21 cellular contexts compared by ENCODE assay signal in the genomic region with DNA sequence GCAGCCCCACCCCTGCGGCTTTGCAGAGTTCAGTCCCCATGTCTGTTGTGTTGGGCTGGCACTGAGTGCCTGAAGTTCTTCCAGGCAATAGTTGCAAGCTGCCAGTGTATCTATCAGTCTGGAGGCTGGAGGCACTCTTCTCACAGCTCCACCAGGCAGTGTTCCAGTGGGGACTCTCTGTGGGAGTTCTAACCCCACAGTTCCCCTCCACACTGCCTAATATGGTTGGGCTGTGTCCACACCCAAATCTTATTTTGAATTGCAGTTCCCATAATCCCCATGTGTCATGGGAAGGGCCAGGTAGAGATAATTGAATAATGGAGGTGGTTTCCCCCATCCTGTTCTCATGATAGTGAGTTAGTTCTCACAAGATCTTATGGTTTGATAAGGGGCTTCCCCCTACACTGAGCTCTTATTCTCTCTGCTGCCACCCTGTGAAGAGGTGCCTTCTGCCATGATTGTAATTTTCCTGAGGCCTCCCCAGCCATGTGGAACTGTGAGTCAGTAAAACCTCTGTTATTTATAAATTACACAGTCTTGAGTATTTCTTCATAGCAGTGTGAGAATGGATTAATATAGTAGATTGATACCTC.
A peak's percentile ranks its signal among the peaks of the same experiment; 100 is the strongest.
DNase-seq lines count a peak whose midpoint lies in the region; ATAC-seq and TF ChIP-seq lines count a peak whose summit lies in the region.
"Had no signal": no experiment of that assay in that cellular context is flagged by ENCODE, and none has a peak within 500 bp of the region (broad histone marks: within the 10 kb centered on the region; RNA-seq: fewer than 3 reads in every experiment).

No MANE protein-coding gene starts in this region.

- H3K9me3 ChIP-seq in esophagus muscularis mucosa: peaks cover 0 to 9% (median 0%) of the 10 kb centered on the region in 4 donors
- H3K9me3 ChIP-seq in GM23248 (ENCODE audit: low read depth): no peaks in the 10 kb centered on the region

- H3K36me3 ChIP-seq in esophagus muscularis mucosa (no peaks in the 10 kb centered on the region), GM23248 (ENCODE audit: low read depth) (no peaks in the 10 kb centered on the region)

- H3K4me2 ChIP-seq in GM23248 (ENCODE audit: unreplicated experiment): no peak overlapping the region

- H3K27ac ChIP-seq in esophagus muscularis mucosa (replicated peaks in 1 of 4) (no peak overlapping the region), GM23248 (no peak overlapping the region)
- H3K27ac ChIP-seq: RWPE1 had no signal

- no peaks in the 10 kb centered on the region for H3K27me3 ChIP-seq in esophagus muscularis mucosa
- H3K27me3 ChIP-seq in GM23248 (replicated peaks; ENCODE audit: insufficient read depth): no peaks in the 10 kb centered on the region; the same call in 1 of the 2 replicates

- H3K9me3 Mint-ChIP-seq in activated T-cell treated with anti-CD3 and anti-CD28 coated beads, Interleukin-2, amount 50 U/mL, for 4 hours: peaks cover 32% of the 10 kb centered on the region
- peaks cover 32% of the 10 kb centered on the region for H3K9me3 Mint-ChIP-seq in activated T-cell treated with anti-CD3 and anti-CD28 coated beads, Interleukin-2, amount 50 U/mL, for 24 hours

- peaks cover 10% of the 10 kb centered on the region for H3K4me1 Mint-ChIP-seq in activated T-cell treated with anti-CD3 and anti-CD28 coated beads, Interleukin-2, amount 50 U/mL, for 4 hours (ENCODE audit: low read depth)
- peaks cover 19% of the 10 kb centered on the region for H3K4me1 Mint-ChIP-seq in activated T-cell treated with anti-CD3 and anti-CD28 coated beads, Interleukin-2, amount 50 U/mL, for 24 hours (ENCODE audit: low read depth)

- no peaks in the 10 kb centered on the region for H3K36me3 Mint-ChIP-seq in activated T-cell treated with anti-CD3 and anti-CD28 coated beads, Interleukin-2, amount 50 U/mL, for 4 hours (ENCODE audit: insufficient read depth)
- peaks cover 9% of the 10 kb centered on the region for H3K36me3 Mint-ChIP-seq in activated T-cell treated with anti-CD3 and anti-CD28 coated beads, Interleukin-2, amount 50 U/mL, for 24 hours (ENCODE audit: low read depth)

- H3K27me3 Mint-ChIP-seq in activated T-cell treated with anti-CD3 and anti-CD28 coated beads, Interleukin-2, amount 50 U/mL, for 4 hours (ENCODE audit: low read depth): no peaks in the 10 kb centered on the region
- peaks cover 10% of the 10 kb centered on the region for H3K27me3 Mint-ChIP-seq in activated T-cell treated with anti-CD3 and anti-CD28 coated beads, Interleukin-2, amount 50 U/mL, for 24 hours
- H3K27me3 Mint-ChIP-seq: CD4-positive, alpha-beta T cell; IgD-negative memory B cell had no signal

- H3K9me2 ChIP-seq in GM23248 (ENCODE audit: insufficient read depth): no peaks in the 10 kb centered on the region

- DNase-seq in activated T-cell treated with anti-CD3 and anti-CD28 coated beads, Interleukin-2, amount 50 U/mL, for 4 hours: no peak
- DNase-seq in activated T-cell treated with anti-CD3 and anti-CD28 coated beads, Interleukin-2, amount 50 U/mL, for 24 hours: no peak
- peak; percentile 15 for DNase-seq in stimulated activated CD4-positive, alpha-beta T cell treated with anti-CD3 and anti-CD28 coated beads, Interleukin-1b, Interleukin-23, amount 100 ng/mL, for 48 hours
- DNase-seq in stimulated activated CD4-positive, alpha-beta T cell treated with anti-CD3 and anti-CD28 coated beads, Interleukin-4, amount 100 ng/mL, for 1 hour: no peak
- DNase-seq in esophagus muscularis mucosa (ENCODE audit: extremely low spot score): peak; percentile 68
- DNase-seq in GM23248: no peak
- DNase-seq: CD4-positive, alpha-beta T cell; COR-L47; DMS 273 treated with DMSO at 0.1 percent for 48 hours; DMS79 treated with DMSO at 0.1 percent for 48 hours; NCI-H1694; NCI-H2081; NCI-H2171; NCI-H345; NCI-H524; NCI-H774; NK-92 treated with Interleukin-12 subunit alpha and Interleukin-12 subunit beta, amount 100 ng/mL, for 24 hours; SHP77 treated with DMSO at 0.1 percent for 48 hours had no signal

- no peaks in the 10 kb centered on the region for H3K4me1 ChIP-seq in esophagus muscularis mucosa
- H3K4me1 ChIP-seq in GM23248 (ENCODE audit: insufficient read depth): no peaks in the 10 kb centered on the region

- no peaks in the 10 kb centered on the region for H3F3A ChIP-seq in GM23248 (ENCODE audit: insufficient read depth)

- no peak for TF ChIP-seq EP300 in esophagus muscularis mucosa (IDR thresholded peaks at IDR 0.05)

- no peaks in the 10 kb centered on the region for H3K79me2 ChIP-seq in GM23248 (ENCODE audit: insufficient read depth)

- in situ Hi-C loops in GM23248 (cut with MboI): no loop called here

- 43% methylated on average over 1 of the region's 1 CpG for WGBS in esophagus muscularis mucosa
- WGBS in GM23248 (ENCODE audit: low coverage in 1 of 2, low lambda C conversion rate in 2 of 2, missing lambda C conversion rate in 2 of 2), 2 experiments: 0% methylated on average over 1 of the region's 1 CpG

- no peak overlapping the region for H3K27ac Mint-ChIP-seq in activated T-cell treated with anti-CD3 and anti-CD28 coated beads, Interleukin-2, amount 50 U/mL, for 24 hours
- H3K27ac Mint-ChIP-seq: CD4-positive, alpha-beta T cell; IgD-negative memory B cell had no signal

- ATAC-seq in activated T-cell treated with anti-CD3 and anti-CD28 coated beads, Interleukin-2, amount 50 U/mL, for 4 hours: peak; percentile 85 to 90
- no peak for ATAC-seq in HG02610 (IDR thresholded peaks at IDR 0.05; ENCODE audit: unreplicated experiment)

- no peak overlapping the region for H3K9ac ChIP-seq in GM23248

- no peak overlapping the region for H2AFZ ChIP-seq in GM23248

- H4K20me1 ChIP-seq in GM23248 (ENCODE audit: insufficient read depth): no peaks in the 10 kb centered on the region

- no peak for TF ChIP-seq CTCF in esophagus muscularis mucosa (IDR thresholded peaks at IDR 0.05)

- TF ChIP-seq POLR2A in esophagus muscularis mucosa (IDR thresholded peaks at IDR 0.05; ENCODE audit: low read depth): no peak

- H3K4me3 ChIP-seq in esophagus muscularis mucosa: no peak overlapping the region
- no peak overlapping the region for H3K4me3 ChIP-seq in GM23248

- H3K4me3 Mint-ChIP-seq in activated T-cell treated with anti-CD3 and anti-CD28 coated beads, Interleukin-2, amount 50 U/mL, for 4 hours: no peak overlapping the region
- H3K4me3 Mint-ChIP-seq in activated T-cell treated with anti-CD3 and anti-CD28 coated beads, Interleukin-2, amount 50 U/mL, for 24 hours: no peak overlapping the region
- H3K4me3 Mint-ChIP-seq: CD4-positive, alpha-beta T cell had no signal

- intact Hi-C loops in esophagus muscularis mucosa (cut with DNase I): no loop called here

Comparison
In these comparisons a context has a peak if more than half of its experiments do, and no peak if none do; other contexts are left out.
1. DNase-seq: peak in stimulated activated CD4-positive, alpha-beta T cell treated with anti-CD3 and anti-CD28 coated beads, Interleukin-1b, Interleukin-23, amount 100 ng/mL, for 48 hours (single experiment) and esophagus muscularis mucosa (single experiment); none in activated T-cell treated with anti-CD3 and anti-CD28 coated beads, Interleukin-2, amount 50 U/mL, for 4 hours (single experiment), activated T-cell treated with anti-CD3 and anti-CD28 coated beads, Interleukin-2, amount 50 U/mL, for 24 hours (single experiment), stimulated activated CD4-positive, alpha-beta T cell treated with anti-CD3 and anti-CD28 coated beads, Interleukin-4, amount 100 ng/mL, for 1 hour (single experiment) and GM23248 (single experiment).